In the genomic region with DNA sequence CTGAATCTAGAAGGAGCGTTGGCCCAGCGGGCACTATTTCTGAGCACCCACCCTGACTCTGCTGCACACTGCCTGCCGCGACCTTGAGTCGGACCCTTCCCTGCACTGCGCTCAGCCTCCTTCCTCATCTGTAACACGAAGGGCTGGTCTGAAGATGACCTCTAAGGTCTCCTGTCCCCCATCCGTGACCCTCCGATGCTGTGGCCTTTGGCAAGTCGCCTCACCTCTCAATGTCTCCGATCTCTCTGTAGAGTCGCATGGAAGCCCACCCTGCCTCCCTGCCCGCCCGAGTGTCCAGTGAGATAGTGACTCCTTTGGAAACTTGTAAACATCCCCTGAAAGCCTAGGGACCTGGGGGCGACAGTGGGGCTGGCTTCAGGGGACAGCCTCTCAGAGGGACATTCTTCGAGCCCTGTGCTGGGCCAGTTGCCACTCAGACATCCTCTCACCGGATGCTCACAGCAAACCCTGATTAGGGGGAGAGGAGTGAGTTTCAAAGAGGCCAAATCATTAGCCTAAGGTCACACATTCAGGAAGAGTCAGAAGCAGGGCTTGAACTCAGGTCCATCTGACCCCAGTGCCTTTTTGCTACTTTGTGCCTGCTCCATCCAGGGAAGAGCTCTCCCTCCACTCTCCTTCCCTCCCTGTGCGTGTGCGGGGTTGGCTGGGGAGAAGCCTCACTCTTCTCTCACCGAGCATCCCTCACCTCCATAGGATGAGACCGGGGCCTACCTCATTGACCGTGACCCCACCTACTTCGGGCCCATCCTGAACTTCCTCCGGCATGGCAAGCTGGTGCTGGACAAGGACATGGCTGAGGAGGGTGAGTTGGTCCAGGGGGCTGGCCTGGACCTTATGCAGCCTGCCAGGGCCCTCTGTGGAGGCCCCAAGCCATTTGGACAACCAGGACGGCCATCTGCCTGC, we compare ENCODE assay signal across 8 cellular contexts. TPM values are rescaled to one million over a fixed set of nuclear protein-coding genes. Genes with fewer than 3 reads are reported as not detected.
A peak's percentile ranks its signal among the peaks of the same experiment; 100 is the strongest.
DNase-seq lines count a peak whose midpoint lies in the region; ATAC-seq, FAIRE-seq and TF ChIP-seq lines count a peak whose summit lies in the region.

No MANE protein-coding gene starts in this region.

- no peaks in the 10 kb centered on the region for H3K4me1 ChIP-seq in cardiac muscle cell (ENCODE audit: low read depth)
- peaks cover 33% of the 10 kb centered on the region for H3K4me1 ChIP-seq in vagina

- peaks cover 2% of the 10 kb centered on the region for H3K36me3 Mint-ChIP-seq in mesothelial cell of epicardium

- H3K4me1 Mint-ChIP-seq in mesothelial cell of epicardium = peaks cover 6% of the 10 kb centered on the region

- no peak overlapping the region for H3K27ac Mint-ChIP-seq in mesothelial cell of epicardium

- H3K27me3 ChIP-seq in cardiac muscle cell (no peaks in the 10 kb centered on the region), bronchial epithelial cell (ENCODE audit: control insufficient read depth, insufficient read depth, low read length) (no peaks in the 10 kb centered on the region), vagina (no peaks in the 10 kb centered on the region)

- in situ Hi-C loops in KBM-7 (cut with MboI; ENCODE audit: low pct_unique_long_range_greater_than_20kb, low sequenced_read_pairs) = no loop called here

- no peaks in the 10 kb centered on the region for H3K27me3 Mint-ChIP-seq in mesothelial cell of epicardium (ENCODE audit: low read depth)

- H3K4me3 ChIP-seq in cardiac muscle cell (no peak overlapping the region), bronchial epithelial cell (ENCODE audit: low read depth, low read length) (peak overlapping the region; percentile 47), vagina (peak overlapping the region; percentile 74 to 75)

- peak overlapping the region; percentile 13 for H3K27ac ChIP-seq in cardiac muscle cell
- H3K27ac ChIP-seq in vagina = peak overlapping the region; percentile 53

- no peak for ATAC-seq in left cardiac atrium

- no peaks in the 10 kb centered on the region for H3K9me3 ChIP-seq in cardiac muscle cell (ENCODE audit: low read depth)
- H3K9me3 ChIP-seq in vagina = no peaks in the 10 kb centered on the region

- no peak for TF ChIP-seq POLR2A in vagina (IDR thresholded peaks at IDR 0.05)

- intact Hi-C loops in left cardiac atrium (cut with DNase I) (no loop called here), vagina (cut with DNase I) (no loop called here)

- H3K9me3 Mint-ChIP-seq in mesothelial cell of epicardium = no peaks in the 10 kb centered on the region

- H3K36me3 ChIP-seq in cardiac muscle cell (no peaks in the 10 kb centered on the region), bronchial epithelial cell (ENCODE audit: control insufficient read depth, insufficient read depth, low read length) (peaks cover 5% of the 10 kb centered on the region), vagina (peaks cover 0 to 14% of the 10 kb centered on the region in 2 donors)

- DNase-seq in cardiac muscle cell (ENCODE audit: low read depth in 1 of 2, low spot score in 1 of 2) (no peak), left cardiac atrium (no peak), bronchial epithelial cell (ENCODE audit: low read depth) (no peak), mesothelial cell of epicardium (ENCODE audit: low spot score in 2 of 2, unreplicated experiment in 2 of 2) (no peak), vagina (ENCODE audit: extremely low spot score in 2 of 2) (no peak), AG20443 (ENCODE audit: low spot score) (no peak), putamen (ENCODE audit: low spot score) (no peak), KBM-7 (no peak)

- TF ChIP-seq CTCF in cardiac muscle cell (IDR thresholded peaks at IDR 0.05; ENCODE audit: low read depth, low read length) (no peak), bronchial epithelial cell (IDR thresholded peaks at IDR 0.05; ENCODE audit: insufficient read depth, low read length, severe bottlenecking) (no peak), mesothelial cell of epicardium (IDR thresholded peaks at IDR 0.05; ENCODE audit: unreplicated experiment) (no peak), vagina (IDR thresholded peaks at IDR 0.05) (no peak)

- FAIRE-seq in bronchial epithelial cell (lab: Jason Lieb, UNC) = peak; percentile 64

- H3K4me3 Mint-ChIP-seq in mesothelial cell of epicardium = peak overlapping the region; percentile 65

RNA-seq across cellular contexts. Expression of gene KCTD17, which starts 1.1 kb away (rescaled TPM):
- total RNA-seq in cardiac muscle cell (38.4 and 39.1 TPM in 2 replicates), left cardiac atrium (10 to 100 TPM; 27.7 to 50.6 TPM), bronchial epithelial cell (7.4 and 22.3 TPM in 2 replicates), mesothelial cell of epicardium (34.9 to 42.2 TPM (median 41.0 TPM) in 3 replicates), vagina (27.5 TPM)
- 49.5 and 54.0 TPM in 2 replicates for polyA plus RNA-seq in cardiac muscle cell

RNA-seq across cellular contexts. Expression of gene MPST, which starts 33.1 kb away (rescaled TPM):
- total RNA-seq in cardiac muscle cell = 152 and 155 TPM in 2 replicates
- polyA plus RNA-seq in cardiac muscle cell = 86.0 and 135 TPM in 2 replicates
- total RNA-seq in left cardiac atrium = 10 to 100 TPM; 48.2 to 51.2 TPM
- total RNA-seq in bronchial epithelial cell = 96.3 and 121 TPM in 2 replicates
- 55.8 to 61.5 TPM (median 60.8 TPM) in 3 replicates for total RNA-seq in mesothelial cell of epicardium
- total RNA-seq in vagina = 126 TPM

RNA-seq across cellular contexts. Expression of gene TST, which starts 33.4 kb away (rescaled TPM):
- total RNA-seq in cardiac muscle cell = 63.8 and 78.0 TPM in 2 replicates
- 34.8 and 36.2 TPM in 2 replicates for polyA plus RNA-seq in cardiac muscle cell
- 10 to 100 TPM; 33.3 to 35.5 TPM for total RNA-seq in left cardiac atrium
- 45.8 and 102 TPM in 2 replicates for total RNA-seq in bronchial epithelial cell
- total RNA-seq in mesothelial cell of epicardium = 21.3 to 22.6 TPM (median 21.4 TPM) in 3 replicates
- 50.8 TPM for total RNA-seq in vagina

RNA-seq across cellular contexts. Expression of gene TMPRSS6, which starts 56.9 kb away (rescaled TPM):
- total RNA-seq in cardiac muscle cell (not detected in 2 replicates), left cardiac atrium (not detected), bronchial epithelial cell (not detected in 2 replicates), mesothelial cell of epicardium (0.18 to 0.47 TPM in 2 of 3 replicates, not detected in the other), vagina (not detected)
- polyA plus RNA-seq in cardiac muscle cell = 0.11 and 0.26 TPM in 2 replicates
